22 cellular contexts compared by ENCODE assay signal in the genomic region with DNA sequence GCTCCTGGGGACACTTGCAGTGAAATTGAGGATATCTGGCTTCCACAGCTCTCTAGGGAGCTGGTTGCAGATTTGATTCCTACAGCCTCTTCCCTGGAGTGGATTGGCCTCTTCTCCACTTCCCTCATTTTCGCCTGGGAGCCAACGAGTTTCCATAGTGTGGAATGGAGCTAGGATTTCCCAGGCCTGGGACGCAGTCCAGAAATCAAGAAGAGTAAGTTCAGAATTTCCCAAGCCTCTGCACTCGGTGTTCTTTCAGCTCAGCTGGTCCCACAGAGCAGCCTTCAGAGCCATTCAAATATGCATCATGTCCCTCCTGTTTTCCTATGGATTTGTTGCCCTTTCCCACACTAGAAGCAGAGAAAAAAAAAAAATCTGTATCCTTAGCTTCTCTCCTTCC.
A peak's percentile ranks its signal among the peaks of the same experiment; 100 is the strongest.
DNase-seq lines count a peak whose midpoint lies in the region; ATAC-seq and TF ChIP-seq lines count a peak whose summit lies in the region.
"Had no signal": no experiment of that assay in that cellular context is flagged by ENCODE, and none has a peak within 500 bp of the region (broad histone marks: within the 10 kb centered on the region; RNA-seq: fewer than 3 reads in every experiment).

No MANE protein-coding gene starts in this region.

- ATAC-seq in left cardiac atrium: peak; percentile 61 to 84
- ATAC-seq in activated T-cell treated with anti-CD3 and anti-CD28 coated beads, Interleukin-2, amount 50 U/mL, for 4 hours: no peak

- H3K27ac Mint-ChIP-seq in chondrocyte (ENCODE audit: unreplicated experiment): peak overlapping the region; percentile 66
- H3K27ac Mint-ChIP-seq in endothelial cell (ENCODE audit: unreplicated experiment): no peak overlapping the region
- H3K27ac Mint-ChIP-seq: activated naive CD4-positive, alpha-beta T cell treated with anti-CD3 and anti-CD28 coated beads, Interleukin-2, amount 50 U/mL, for 24 hours; activated T-helper 1 cell treated with anti-CD3 and anti-CD28 coated beads, Interleukin-12 subunit alpha, Interleukin-12 subunit beta, Interleukin-2, Interleukin-4 antibody, amounts not matched to agents 30 ng/mL and 10 ng/mL and 1 ng/mL, durations not matched to agents 14 hours and 24 hours and 36 hours; CD4-positive, CD25-positive, alpha-beta regulatory T cell; T-helper 1 cell treated with Interleukin-12 subunit alpha and Interleukin-12 subunit beta and Interleukin-4 antibody, amounts not matched to agents 30 μg/mL and 1 μg/mL, for 36 hours had no signal

- peaks cover 17% of the 10 kb centered on the region for H3K4me1 ChIP-seq in vagina

- H3K4me3 Mint-ChIP-seq in chondrocyte (ENCODE audit: unreplicated experiment): no peak overlapping the region
- H3K4me3 Mint-ChIP-seq in activated T-cell treated with anti-CD3 and anti-CD28 coated beads, Interleukin-2, amount 50 U/mL, for 4 hours: no peak overlapping the region
- no peak overlapping the region for H3K4me3 Mint-ChIP-seq in endothelial cell (ENCODE audit: unreplicated experiment)
- H3K4me3 Mint-ChIP-seq: activated naive CD4-positive, alpha-beta T cell treated with anti-CD3 and anti-CD28 coated beads, Interleukin-2, amount 50 U/mL, for 24 hours; activated T-helper 1 cell treated with anti-CD3 and anti-CD28 coated beads, Interleukin-12 subunit alpha, Interleukin-12 subunit beta, Interleukin-2, Interleukin-4 antibody, amounts not matched to agents 30 ng/mL and 10 ng/mL and 1 ng/mL, durations not matched to agents 14 hours and 24 hours and 36 hours; CD4-positive, CD25-positive, alpha-beta regulatory T cell; IgD-negative memory B cell; T-helper 1 cell treated with Interleukin-12 subunit alpha and Interleukin-12 subunit beta and Interleukin-4 antibody, amounts not matched to agents 30 μg/mL and 1 μg/mL, for 36 hours had no signal

- intact Hi-C loops in left cardiac atrium (cut with DNase I) (no loop called here), vagina (cut with DNase I) (no loop called here)

- H3K27ac ChIP-seq in vagina: peak overlapping the region; percentile 57
- H3K27ac ChIP-seq: esophagus muscularis mucosa, HL-60, neutrophil, Peyer's patch had no signal

- H3K27me3 ChIP-seq in vagina: no peaks in the 10 kb centered on the region
- H3K27me3 ChIP-seq: esophagus muscularis mucosa, neutrophil, Peyer's patch had no signal

- H3K9me3 Mint-ChIP-seq in chondrocyte (ENCODE audit: low read depth): no peaks in the 10 kb centered on the region
- H3K9me3 Mint-ChIP-seq in activated T-cell treated with anti-CD3 and anti-CD28 coated beads, Interleukin-2, amount 50 U/mL, for 4 hours: no peaks in the 10 kb centered on the region
- H3K9me3 Mint-ChIP-seq in endothelial cell (ENCODE audit: unreplicated experiment): no peaks in the 10 kb centered on the region
- H3K9me3 Mint-ChIP-seq: activated naive CD4-positive, alpha-beta T cell treated with anti-CD3 and anti-CD28 coated beads, Interleukin-2, amount 50 U/mL, for 24 hours; activated T-helper 1 cell treated with anti-CD3 and anti-CD28 coated beads, Interleukin-12 subunit alpha, Interleukin-12 subunit beta, Interleukin-2, Interleukin-4 antibody, amounts not matched to agents 30 ng/mL and 10 ng/mL and 1 ng/mL, durations not matched to agents 14 hours and 24 hours and 36 hours; IgD-negative memory B cell; T-helper 1 cell treated with Interleukin-12 subunit alpha and Interleukin-12 subunit beta and Interleukin-4 antibody, amounts not matched to agents 30 μg/mL and 1 μg/mL, for 36 hours had no signal

- no peaks in the 10 kb centered on the region for H3K36me3 Mint-ChIP-seq in chondrocyte (ENCODE audit: low read depth)
- H3K36me3 Mint-ChIP-seq in activated T-cell treated with anti-CD3 and anti-CD28 coated beads, Interleukin-2, amount 50 U/mL, for 4 hours (ENCODE audit: insufficient read depth): no peaks in the 10 kb centered on the region
- no peaks in the 10 kb centered on the region for H3K36me3 Mint-ChIP-seq in endothelial cell (ENCODE audit: low read depth, unreplicated experiment)
- H3K36me3 Mint-ChIP-seq: activated naive CD4-positive, alpha-beta T cell treated with anti-CD3 and anti-CD28 coated beads, Interleukin-2, amount 50 U/mL, for 24 hours; CD4-positive, CD25-positive, alpha-beta regulatory T cell had no signal

- no peaks in the 10 kb centered on the region for H3K9me3 ChIP-seq in vagina
- H3K9me3 ChIP-seq: esophagus muscularis mucosa, neutrophil, Peyer's patch had no signal

- H3K4me1 Mint-ChIP-seq in chondrocyte (ENCODE audit: low read depth) (peaks cover 29% of the 10 kb centered on the region), endothelial cell (ENCODE audit: unreplicated experiment) (peaks cover 9% of the 10 kb centered on the region)
- no peaks in the 10 kb centered on the region for H3K4me1 Mint-ChIP-seq in activated T-cell treated with anti-CD3 and anti-CD28 coated beads, Interleukin-2, amount 50 U/mL, for 4 hours (ENCODE audit: low read depth)
- H3K4me1 Mint-ChIP-seq: activated naive CD4-positive, alpha-beta T cell treated with anti-CD3 and anti-CD28 coated beads, Interleukin-2, amount 50 U/mL, for 24 hours; CD4-positive, CD25-positive, alpha-beta regulatory T cell; IgD-negative memory B cell had no signal

- no peaks in the 10 kb centered on the region for H3K36me3 ChIP-seq in vagina
- H3K36me3 ChIP-seq: esophagus muscularis mucosa, neutrophil, Peyer's patch had no signal

- DNase-seq in chondrocyte (ENCODE audit: low spot score) (no peak), left cardiac atrium (peak; percentile 32), myocyte (ENCODE audit: low read depth) (peak; percentile 16), vagina (ENCODE audit: extremely low spot score in 2 of 2) (no peak), SK-N-DZ (ENCODE audit: low spot score) (no peak), endothelial cell (ENCODE audit: low spot score) (no peak)
- no peak for DNase-seq in activated T-cell treated with anti-CD3 and anti-CD28 coated beads, Interleukin-2, amount 50 U/mL, for 4 hours
- DNase-seq: activated CD4-positive, alpha-beta T cell treated with anti-CD3 and anti-CD28 coated beads for 48 hours; CD4-positive, CD25-positive, alpha-beta regulatory T cell; effector CD8-positive, alpha-beta T cell; GOT3; NCI-H1417; NCI-H510A treated with DMSO at 0.1 percent for 48 hours; Peyer's patch; stimulated activated CD4-positive, alpha-beta T cell treated with anti-CD3 and anti-CD28 coated beads, Interleukin-12 subunit alpha, Interleukin-12 subunit beta, amount 100 ng/mL, for 4 hours had no signal

- no peak overlapping the region for H3K4me3 ChIP-seq in vagina
- H3K4me3 ChIP-seq: esophagus muscularis mucosa, Peyer's patch had no signal

- TF ChIP-seq POLR2A in vagina (IDR thresholded peaks at IDR 0.05): no peak

- H3K27me3 Mint-ChIP-seq in chondrocyte (ENCODE audit: low read depth): peaks cover 3% of the 10 kb centered on the region
- H3K27me3 Mint-ChIP-seq in activated T-cell treated with anti-CD3 and anti-CD28 coated beads, Interleukin-2, amount 50 U/mL, for 4 hours (ENCODE audit: low read depth): peaks cover 7% of the 10 kb centered on the region
- H3K27me3 Mint-ChIP-seq in endothelial cell (ENCODE audit: unreplicated experiment): no peaks in the 10 kb centered on the region

- TF ChIP-seq CTCF in chondrocyte (IDR thresholded peaks at IDR 0.05): no peak
- no peak for TF ChIP-seq CTCF in vagina (IDR thresholded peaks at IDR 0.05)
- TF ChIP-seq CTCF in endothelial cell (IDR thresholded peaks at IDR 0.05; ENCODE audit: unreplicated experiment): no peak

Comparison
In these comparisons a context has a peak if more than half of its experiments do, and no peak if none do; other contexts are left out.
1. DNase-seq: peak in left cardiac atrium (single experiment) and myocyte (single experiment); none in chondrocyte (single experiment), vagina (0 of 2), SK-N-DZ (single experiment), activated T-cell treated with anti-CD3 and anti-CD28 coated beads, Interleukin-2, amount 50 U/mL, for 4 hours (single experiment) and endothelial cell (single experiment).
2. ATAC-seq: peak in left cardiac atrium (2 of 2); none in activated T-cell treated with anti-CD3 and anti-CD28 coated beads, Interleukin-2, amount 50 U/mL, for 4 hours (0 of 2).